Comparison of ENCODE assay signal across 1 cellular context in the genomic region with DNA sequence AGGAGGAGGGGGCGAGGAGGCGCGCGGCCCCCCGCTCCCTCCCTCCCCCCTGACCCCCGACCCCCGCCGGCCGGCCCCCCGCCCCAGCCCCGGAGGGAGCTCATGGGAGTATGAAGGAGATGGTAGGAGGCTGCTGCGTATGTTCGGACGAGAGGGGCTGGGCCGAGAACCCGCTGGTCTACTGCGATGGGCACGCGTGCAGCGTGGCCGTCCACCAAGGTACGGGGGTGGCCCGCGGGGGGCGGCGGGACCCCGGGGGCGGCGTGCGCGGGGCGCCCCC.
TF ChIP-seq lines count a peak whose summit lies in the region.

No MANE protein-coding gene starts in this region.

TF ChIP-seq in HepG2, 621 proteins besides CTCF, POLR2A, EP300 and RAD21 (continued from another document):
- TF ChIP-seq ZNF75D (CRISPR knock-in tag; IDR thresholded peaks at IDR 0.05; ENCODE audit: borderline replicate concordance): no peak
- TF ChIP-seq, protein P1, sequence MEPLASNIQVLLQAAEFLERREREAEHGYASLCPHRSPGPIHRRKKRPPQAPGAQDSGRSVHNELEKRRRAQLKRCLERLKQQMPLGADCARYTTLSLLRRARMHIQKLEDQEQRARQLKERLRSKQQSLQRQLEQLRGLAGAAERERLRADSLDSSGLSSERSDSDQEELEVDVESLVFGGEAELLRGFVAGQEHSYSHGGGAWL (CRISPR knock-in tag; IDR thresholded peaks at IDR 0.05): no peak
- TF ChIP-seq ZHX1 (CRISPR knock-in tag; IDR thresholded peaks at IDR 0.05; ENCODE audit: low read depth): no peak
- TF ChIP-seq ZNF558 (CRISPR knock-in tag; IDR thresholded peaks at IDR 0.05; ENCODE audit: borderline replicate concordance): no peak
- TF ChIP-seq ZBTB1 (CRISPR knock-in tag; IDR thresholded peaks at IDR 0.05; ENCODE audit: borderline replicate concordance): no peak
- TF ChIP-seq, protein P2, sequence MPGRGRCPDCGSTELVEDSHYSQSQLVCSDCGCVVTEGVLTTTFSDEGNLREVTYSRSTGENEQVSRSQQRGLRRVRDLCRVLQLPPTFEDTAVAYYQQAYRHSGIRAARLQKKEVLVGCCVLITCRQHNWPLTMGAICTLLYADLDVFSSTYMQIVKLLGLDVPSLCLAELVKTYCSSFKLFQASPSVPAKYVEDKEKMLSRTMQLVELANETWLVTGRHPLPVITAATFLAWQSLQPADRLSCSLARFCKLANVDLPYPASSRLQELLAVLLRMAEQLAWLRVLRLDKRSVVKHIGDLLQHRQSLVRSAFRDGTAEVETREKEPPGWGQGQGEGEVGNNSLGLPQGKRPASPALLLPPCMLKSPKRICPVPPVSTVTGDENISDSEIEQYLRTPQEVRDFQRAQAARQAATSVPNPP (CRISPR knock-in tag; IDR thresholded peaks at IDR 0.05): no peak
- no peak for TF ChIP-seq KLF9 (CRISPR knock-in tag; IDR thresholded peaks at IDR 0.05; ENCODE audit: low read depth)
- TF ChIP-seq KDM1A (CRISPR knock-in tag; IDR thresholded peaks at IDR 0.05): no peak
- peak; percentile 46; the same call in 1 of the 2 replicates for TF ChIP-seq PATZ1 (CRISPR knock-in tag; IDR thresholded peaks at IDR 0.05)
- TF ChIP-seq WIZ (CRISPR knock-in tag; IDR thresholded peaks at IDR 0.05): no peak
- TF ChIP-seq ZNF180 (CRISPR knock-in tag; IDR thresholded peaks at IDR 0.05; ENCODE audit: borderline replicate concordance, low read depth): no peak
- TF ChIP-seq RFX3 (CRISPR knock-in tag; IDR thresholded peaks at IDR 0.05): no peak
- no peak for TF ChIP-seq ZNF644 (CRISPR knock-in tag; IDR thresholded peaks at IDR 0.05; ENCODE audit: low read depth)
- no peak for TF ChIP-seq ZNF230 (CRISPR knock-in tag; IDR thresholded peaks at IDR 0.05)
- peak; percentile 20; the same call in 1 of the 2 replicates for TF ChIP-seq ZBTB7A (CRISPR knock-in tag; IDR thresholded peaks at IDR 0.05)
- TF ChIP-seq GTF2F1 (IDR thresholded peaks at IDR 0.05; ENCODE audit: low read length): no peak
- no peak for TF ChIP-seq ZKSCAN8 (CRISPR knock-in tag; IDR thresholded peaks at IDR 0.05; ENCODE audit: borderline replicate concordance)
